Comparison of ENCODE assay signal across 24 cellular contexts in the genomic region with DNA sequence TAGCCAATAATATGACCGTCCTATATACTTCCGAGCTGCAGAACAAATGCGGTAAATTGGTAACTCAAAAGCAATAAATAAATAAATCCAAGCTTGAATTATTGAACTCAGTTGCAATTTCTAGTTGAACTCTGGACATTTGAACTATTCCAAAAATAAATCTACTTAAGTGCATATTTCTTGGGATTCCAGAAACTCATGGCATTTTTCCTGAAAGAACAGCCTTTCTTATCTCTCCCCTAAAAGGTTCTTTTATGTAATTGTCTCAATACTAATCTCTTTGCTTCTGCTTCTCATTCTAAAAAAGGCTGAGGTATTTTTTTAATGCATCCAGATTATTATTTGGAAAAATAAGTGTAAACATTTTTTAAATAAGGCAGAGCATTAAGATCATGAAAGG.
DNase-seq lines count a peak whose midpoint lies in the region; ATAC-seq, FAIRE-seq and TF ChIP-seq lines count a peak whose summit lies in the region.
"Had no signal": no experiment of that assay in that cellular context is flagged by ENCODE, and none has a peak within 500 bp of the region (broad histone marks: within the 10 kb centered on the region; RNA-seq: fewer than 3 reads in every experiment).

No MANE protein-coding gene starts in this region.

- H3K27ac ChIP-seq in SK-N-SH (ENCODE audit: low read depth in 2 of 2, low read length in 1 of 2) (no peak overlapping the region), astrocyte (ENCODE audit: low read depth, low read length) (no peak overlapping the region), MM.1S (ENCODE audit: low read length) (no peak overlapping the region)
- H3K27ac ChIP-seq: 22Rv1; A549; BLaER1 treated with 17β-estradiol and CSF1 and Interleukin-3, amounts not matched to agents 10 nM and 100 nM; C4-2B had no signal

- no peaks in the 10 kb centered on the region for H3K36me3 Mint-ChIP-seq in astrocyte (ENCODE audit: low read depth, unreplicated experiment)
- no peaks in the 10 kb centered on the region for H3K36me3 Mint-ChIP-seq in mesothelial cell of epicardium
- H3K36me3 Mint-ChIP-seq: CD8-positive, alpha-beta T cell had no signal

- TF ChIP-seq RAD21 in SK-N-SH (IDR thresholded peaks at IDR 0.05; ENCODE audit: low read length), result no peak

- H3K27ac Mint-ChIP-seq in astrocyte (ENCODE audit: unreplicated experiment) (no peak overlapping the region), mesothelial cell of epicardium (peak overlapping the region; percentile 69)
- H3K27ac Mint-ChIP-seq: B cell; CD4-positive, alpha-beta T cell; CD8-positive, alpha-beta T cell had no signal

- H3K4me1 ChIP-seq in SK-N-SH (ENCODE audit: control insufficient read depth in 1 of 2, insufficient read depth in 2 of 2, low read depth in 1 of 2, low read length in 1 of 2), result no peaks in the 10 kb centered on the region
- H3K4me1 ChIP-seq in astrocyte (ENCODE audit: insufficient read depth, low read length), result peaks cover 6% of the 10 kb centered on the region
- H3K4me1 ChIP-seq in MM.1S (ENCODE audit: low read length), result no peaks in the 10 kb centered on the region
- H3K4me1 ChIP-seq: BLaER1 treated with 17β-estradiol and CSF1 and Interleukin-3, amounts not matched to agents 10 nM and 100 nM had no signal

- H3K79me2 ChIP-seq in SK-N-SH (ENCODE audit: insufficient read depth), result no peaks in the 10 kb centered on the region
- H3K79me2 ChIP-seq in astrocyte (ENCODE audit: insufficient read depth, low read length), result no peaks in the 10 kb centered on the region
- H3K79me2 ChIP-seq in MM.1S (ENCODE audit: low read length), result no peaks in the 10 kb centered on the region

- H3K4me2 ChIP-seq in SK-N-SH (no peak overlapping the region), astrocyte (ENCODE audit: low read length) (no peak overlapping the region), MM.1S (ENCODE audit: low read depth, low read length) (no peak overlapping the region)
- H3K4me2 ChIP-seq: A549; BLaER1 treated with 17β-estradiol and CSF1 and Interleukin-3, amounts not matched to agents 10 nM and 100 nM had no signal

- no peak overlapping the region for H3K4me3 Mint-ChIP-seq in astrocyte (ENCODE audit: unreplicated experiment)
- H3K4me3 Mint-ChIP-seq in mesothelial cell of epicardium, result no peak overlapping the region
- H3K4me3 Mint-ChIP-seq: B cell; CD4-positive, alpha-beta T cell; CD8-positive, alpha-beta T cell had no signal

- TF ChIP-seq EP300 in SK-N-SH (IDR thresholded peaks at IDR 0.05; ENCODE audit: borderline replicate concordance in 1 of 2, low read depth in 1 of 2, low read length in 1 of 2), result no peak

- TF ChIP-seq CTCF in SK-N-SH (IDR thresholded peaks at IDR 0.05) (no peak), astrocyte (IDR thresholded peaks at IDR 0.05; ENCODE audit: insufficient read depth, low read depth, low read length) (no peak), mesothelial cell of epicardium (IDR thresholded peaks at IDR 0.05; ENCODE audit: unreplicated experiment) (no peak), MM.1S (IDR thresholded peaks at IDR 0.05; ENCODE audit: low read length) (no peak)

- no peaks in the 10 kb centered on the region for H3K27me3 ChIP-seq in SK-N-SH (ENCODE audit: insufficient read depth)
- H3K27me3 ChIP-seq in astrocyte (ENCODE audit: insufficient read depth, low read length), result no peaks in the 10 kb centered on the region
- no peaks in the 10 kb centered on the region for H3K27me3 ChIP-seq in MM.1S (replicated peaks; ENCODE audit: insufficient read depth, low read length)
- H3K27me3 ChIP-seq: BLaER1 treated with 17β-estradiol and CSF1 and Interleukin-3, amounts not matched to agents 10 nM and 100 nM had no signal

- H3K9me2 ChIP-seq in SK-N-SH, result no peaks in the 10 kb centered on the region
- no peaks in the 10 kb centered on the region for H3K9me2 ChIP-seq in MM.1S (replicated peaks; ENCODE audit: insufficient read depth, low read length)

- H3F3A ChIP-seq in SK-N-SH (replicated peaks; ENCODE audit: insufficient read depth) (no peaks in the 10 kb centered on the region), MM.1S (ENCODE audit: insufficient read depth, low read length) (no peaks in the 10 kb centered on the region)

- ATAC-seq in SK-N-SH treated with all-trans-retinoic acid at 6 μM for 48 hours, result no peak
- ATAC-seq: A549; CD8-positive, alpha-beta T cell; GM12878 had no signal

- no peak for FAIRE-seq in astrocyte (lab: Jason Lieb, UNC)
- FAIRE-seq: A549, GM12878, GM12892, GM18507 had no signal

- POLR2A ChIA-PET in SK-N-SH (lab: Yijun Ruan, JAX), result no interaction called here

- WGBS in SK-N-SH (ENCODE audit: low lambda C conversion rate), result 50% methylated on average over 3 of the region's 3 CpGs

- H3K9ac ChIP-seq in SK-N-SH (no peak overlapping the region), astrocyte (ENCODE audit: low read length) (no peak overlapping the region), MM.1S (ENCODE audit: low read length) (no peak overlapping the region)
- H3K9ac ChIP-seq: BLaER1 treated with 17β-estradiol and CSF1 and Interleukin-3, amounts not matched to agents 10 nM and 100 nM had no signal

- H3K9me3 ChIP-seq in SK-N-SH, result no peaks in the 10 kb centered on the region
- H3K9me3 ChIP-seq in astrocyte (ENCODE audit: insufficient read depth, low read depth, low read length), result no peaks in the 10 kb centered on the region
- H3K9me3 ChIP-seq in MM.1S (replicated peaks; ENCODE audit: insufficient read depth, low read length), result no peaks in the 10 kb centered on the region
- H3K9me3 ChIP-seq: A549; BLaER1 treated with 17β-estradiol and CSF1 and Interleukin-3, amounts not matched to agents 10 nM and 100 nM had no signal

- no peak for DNase-seq in SK-N-SH
- DNase-seq in astrocyte (ENCODE audit: low read depth), result peak; percentile 16
- DNase-seq in mesothelial cell of epicardium (ENCODE audit: low spot score in 2 of 2, unreplicated experiment in 2 of 2), result no peak
- no peak for DNase-seq in MM.1S
- DNase-seq in NCI-H2029 treated with DMSO at 0.1 percent for 48 hours (lab: John Stamatoyannopoulos, UW), result no peak
- DNase-seq: AML-193; CD4-positive, alpha-beta T cell; CD8-positive, alpha-beta T cell; DMS 273 treated with DMSO at 0.1 percent for 48 hours; DMS153; DMS53; DMS79; DND-41; EL; GDM1 had no signal

- H3K27me3 Mint-ChIP-seq in astrocyte (ENCODE audit: low read depth, unreplicated experiment) (no peaks in the 10 kb centered on the region), mesothelial cell of epicardium (ENCODE audit: low read depth) (no peaks in the 10 kb centered on the region)
- H3K27me3 Mint-ChIP-seq: CD4-positive, alpha-beta T cell had no signal

- H4K20me1 ChIP-seq in SK-N-SH (ENCODE audit: insufficient read depth), result no peaks in the 10 kb centered on the region
- H4K20me1 ChIP-seq in astrocyte (ENCODE audit: insufficient read depth, low read length), result no peaks in the 10 kb centered on the region
- no peaks in the 10 kb centered on the region for H4K20me1 ChIP-seq in MM.1S (ENCODE audit: insufficient read depth, low read length)
- H4K20me1 ChIP-seq: BLaER1 treated with 17β-estradiol and CSF1 and Interleukin-3, amounts not matched to agents 10 nM and 100 nM had no signal

- H3K4me3 ChIP-seq in SK-N-SH (ENCODE audit: low read depth in 2 of 2, low read length in 1 of 2), result no peak overlapping the region
- no peak overlapping the region for H3K4me3 ChIP-seq in astrocyte (ENCODE audit: insufficient read depth, low read depth, low read length)
- H3K4me3 ChIP-seq in MM.1S (ENCODE audit: low read length), result no peak overlapping the region
- H3K4me3 ChIP-seq: A549; BLaER1 treated with 17β-estradiol and CSF1 and Interleukin-3, amounts not matched to agents 10 nM and 100 nM; GM12878 had no signal

- CTCF ChIA-PET in SK-N-SH (lab: Yijun Ruan, JAX), result no interaction called here

- H2AFZ ChIP-seq in SK-N-SH (ENCODE audit: low read depth) (no peak overlapping the region), astrocyte (ENCODE audit: low read depth, low read length) (no peak overlapping the region), MM.1S (ENCODE audit: low read length) (no peak overlapping the region)

- H3K36me3 ChIP-seq in SK-N-SH (replicated peaks in 1 of 2; ENCODE audit: control insufficient read depth in 1 of 2, insufficient read depth in 2 of 2, low read length in 1 of 2) (no peaks in the 10 kb centered on the region), astrocyte (ENCODE audit: insufficient read depth, low read length) (no peaks in the 10 kb centered on the region), MM.1S (replicated peaks; ENCODE audit: insufficient read depth, low read length) (no peaks in the 10 kb centered on the region)
- H3K36me3 ChIP-seq: BLaER1 treated with 17β-estradiol and CSF1 and Interleukin-3, amounts not matched to agents 10 nM and 100 nM had no signal

- H3K9me3 Mint-ChIP-seq in astrocyte (ENCODE audit: unreplicated experiment) (no peaks in the 10 kb centered on the region), mesothelial cell of epicardium (no peaks in the 10 kb centered on the region)
- H3K9me3 Mint-ChIP-seq: CD4-positive, alpha-beta T cell; CD8-positive, alpha-beta T cell had no signal

- H3K4me1 Mint-ChIP-seq in astrocyte (ENCODE audit: low read depth, unreplicated experiment), result no peaks in the 10 kb centered on the region
- H3K4me1 Mint-ChIP-seq in mesothelial cell of epicardium, result peaks cover 9% of the 10 kb centered on the region
- H3K4me1 Mint-ChIP-seq: B cell had no signal

TF ChIP-seq in SK-N-SH treated with all-trans-retinoic acid at 6 μM for 48 hours, 23 proteins besides CTCF, POLR2A, EP300 and RAD21:
- TF ChIP-seq ZNF565 (CRISPR knock-in tag; conservative IDR thresholded peaks at IDR 0.05; ENCODE audit: low read depth) (no peak), ISL1 (CRISPR knock-in tag; IDR thresholded peaks at IDR 0.05) (peak; percentile 97), BACH2 (CRISPR knock-in tag; IDR thresholded peaks at IDR 0.05; ENCODE audit: borderline replicate concordance) (no peak)

TF ChIP-seq in SK-N-SH, 30 proteins besides CTCF, POLR2A, EP300 and RAD21 (continues in another document):
- TF ChIP-seq PBX3 (IDR thresholded peaks at IDR 0.05), result no peak
- TF ChIP-seq, protein P1, sequence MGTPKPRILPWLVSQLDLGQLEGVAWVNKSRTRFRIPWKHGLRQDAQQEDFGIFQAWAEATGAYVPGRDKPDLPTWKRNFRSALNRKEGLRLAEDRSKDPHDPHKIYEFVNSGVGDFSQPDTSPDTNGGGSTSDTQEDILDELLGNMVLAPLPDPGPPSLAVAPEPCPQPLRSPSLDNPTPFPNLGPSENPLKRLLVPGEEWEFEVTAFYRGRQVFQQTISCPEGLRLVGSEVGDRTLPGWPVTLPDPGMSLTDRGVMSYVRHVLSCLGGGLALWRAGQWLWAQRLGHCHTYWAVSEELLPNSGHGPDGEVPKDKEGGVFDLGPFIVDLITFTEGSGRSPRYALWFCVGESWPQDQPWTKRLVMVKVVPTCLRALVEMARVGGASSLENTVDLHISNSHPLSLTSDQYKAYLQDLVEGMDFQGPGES (IDR thresholded peaks at IDR 0.05; ENCODE audit: low read depth, low read length), result no peak
